In the genomic region with DNA sequence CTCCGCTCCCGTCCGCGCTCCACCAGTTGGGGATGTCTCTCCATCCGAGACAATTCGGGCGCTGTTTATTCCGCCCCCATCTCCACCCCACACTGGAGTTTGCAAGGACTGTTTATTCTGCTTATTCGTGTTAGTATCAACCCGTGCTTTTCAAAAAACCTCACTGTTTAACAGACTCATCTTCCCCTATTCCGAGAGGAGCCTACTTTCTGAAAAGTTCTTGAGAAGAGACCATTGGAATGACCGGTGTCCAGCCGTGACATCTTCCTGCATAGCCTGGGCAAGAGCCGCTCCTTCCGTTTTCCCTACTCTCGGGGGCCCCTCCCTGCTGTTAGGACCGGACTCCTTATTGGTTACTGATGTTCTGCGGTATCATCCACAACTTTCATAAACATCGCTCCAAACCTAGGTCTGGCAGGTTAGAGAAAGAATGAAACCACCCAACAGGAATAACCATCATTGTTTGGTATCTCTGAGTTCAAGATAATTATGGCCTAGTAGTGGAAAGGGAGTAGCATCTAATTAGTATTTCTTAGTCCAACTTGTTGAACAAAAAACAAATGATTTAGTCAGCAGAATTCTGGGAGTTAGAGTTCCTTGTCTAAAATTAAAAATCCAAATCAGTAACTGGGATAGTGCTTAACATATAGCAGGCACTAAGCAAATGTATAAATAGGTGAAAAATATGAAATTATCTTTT, we compare ENCODE assay signal across 8 cellular contexts. TPM values are rescaled to one million over a fixed set of nuclear protein-coding genes. Genes with fewer than 3 reads are reported as not detected.
DNase-seq lines count a peak whose midpoint lies in the region; ATAC-seq, FAIRE-seq and TF ChIP-seq lines count a peak whose summit lies in the region.

No MANE protein-coding gene starts in this region.

- peak overlapping the region; percentile 95 for H3K9ac ChIP-seq in neuronal stem cell (ENCODE audit: low read depth, low read length, poor library complexity)

- H4K8ac ChIP-seq in neuronal stem cell (ENCODE audit: low read depth, low read length): no peak overlapping the region

- H3K4me3 Mint-ChIP-seq in activated naive CD8-positive, alpha-beta T cell treated with anti-CD3 and anti-CD28 coated beads, Interleukin-2, amount 10 ng/mL, durations not matched to agents 7 days and 5 days: peak overlapping the region; percentile 93

- peak in 2 of 4 donors; percentile 39 to 47 for TF ChIP-seq POLR2A in upper lobe of left lung (IDR thresholded peaks at IDR 0.05)

- H3K4me2 ChIP-seq in neuronal stem cell (ENCODE audit: insufficient read depth, low read length, poor library complexity, severe bottlenecking): peak overlapping the region; percentile 53

- ATAC-seq in GM21515 (IDR thresholded peaks at IDR 0.05; ENCODE audit: unreplicated experiment): peak; percentile 17
- no peak for ATAC-seq in activated naive CD8-positive, alpha-beta T cell treated with anti-CD3 and anti-CD28 coated beads, Interleukin-2, amount 10 ng/mL, durations not matched to agents 7 days and 5 days (ENCODE audit: low read depth)
- peak; percentile 86 to 93 for ATAC-seq in upper lobe of left lung (ENCODE audit: low FRiP score in 2 of 2)

- peaks cover 7% of the 10 kb centered on the region for H3K27me3 Mint-ChIP-seq in activated naive CD8-positive, alpha-beta T cell treated with anti-CD3 and anti-CD28 coated beads, Interleukin-2, amount 10 ng/mL, durations not matched to agents 7 days and 5 days

- H3K9me3 ChIP-seq in neuronal stem cell (replicated peaks in 1 of 2; ENCODE audit: control insufficient read depth in 2 of 2, insufficient read depth in 1 of 2, low read depth in 1 of 2, low read length in 2 of 2) (no peaks in the 10 kb centered on the region), upper lobe of left lung (no peaks in the 10 kb centered on the region)

- no peak overlapping the region for H2BK12ac ChIP-seq in neuronal stem cell (ENCODE audit: low read length)

- H3K27ac ChIP-seq in neuronal stem cell (replicated peaks; ENCODE audit: low read length) (peak overlapping the region; percentile 93), upper lobe of left lung (peak overlapping the region; percentile 98 to 100 (median 100))

- H3K18ac ChIP-seq in neuronal stem cell (ENCODE audit: low read length): peak overlapping the region; percentile 99

- H3K4me1 ChIP-seq in neuronal stem cell (ENCODE audit: control insufficient read depth in 2 of 2, insufficient read depth in 1 of 2, low read depth in 1 of 2, low read length in 2 of 2) (peaks cover 0 to 1% of the 10 kb centered on the region in 2 donors), upper lobe of left lung (peaks cover 15 to 26% (median 20%) of the 10 kb centered on the region in 4 donors)

- peak overlapping the region; percentile 54 for H2AK5ac ChIP-seq in neuronal stem cell (ENCODE audit: low read depth, low read length)

- peaks cover 5% of the 10 kb centered on the region for H3K36me3 Mint-ChIP-seq in activated naive CD8-positive, alpha-beta T cell treated with anti-CD3 and anti-CD28 coated beads, Interleukin-2, amount 10 ng/mL, durations not matched to agents 7 days and 5 days

- H3K27ac Mint-ChIP-seq in activated naive CD8-positive, alpha-beta T cell treated with anti-CD3 and anti-CD28 coated beads, Interleukin-2, amount 10 ng/mL, durations not matched to agents 7 days and 5 days: peak overlapping the region; percentile 94

- FAIRE-seq in RCC 7860 (lab: Jason Lieb, UNC): peak; percentile 77

- peak overlapping the region; percentile 83 for H3K23ac ChIP-seq in neuronal stem cell (ENCODE audit: low read depth, low read length, poor library complexity)

- H2BK5ac ChIP-seq in neuronal stem cell (ENCODE audit: low read length): peak overlapping the region; percentile 98

- peaks cover 0 to 8% (median 0%) of the 10 kb centered on the region in 3 experiments for H3K27me3 ChIP-seq in neuronal stem cell (ENCODE audit: control insufficient read depth in 3 of 3, insufficient read depth in 3 of 3, low read depth in 1 of 3, low read length in 3 of 3)
- H3K27me3 ChIP-seq in upper lobe of left lung: no peaks in the 10 kb centered on the region

- H3K36me3 ChIP-seq in neuronal stem cell (replicated peaks in 1 of 2; ENCODE audit: control insufficient read depth in 2 of 2, insufficient read depth in 2 of 2, low read length in 2 of 2) (peaks cover 0 to 26% of the 10 kb centered on the region in 2 donors), upper lobe of left lung (peaks cover 0 to 1% (median 0%) of the 10 kb centered on the region in 4 donors)

- peak; percentile 87 for DNase-seq in DMS 273 (lab: John Stamatoyannopoulos, UW; ENCODE audit: unreplicated experiment)
- peak; percentile 37 for DNase-seq in Jurkat, Clone E6-1 (ENCODE audit: low read depth, low spot score)
- DNase-seq in RCC 7860 (ENCODE audit: low spot score): peak; percentile 74
- peak; percentile 40 for DNase-seq in activated naive CD8-positive, alpha-beta T cell treated with anti-CD3 and anti-CD28 coated beads, Interleukin-2, amount 10 ng/mL, durations not matched to agents 7 days and 5 days
- DNase-seq in glomerular endothelial cell (ENCODE audit: extremely low read depth, low read depth, low spot score): peak; percentile 55
- DNase-seq in neuronal stem cell (ENCODE audit: low spot score): peak; percentile 51
- DNase-seq in upper lobe of left lung: peak in 1 of 2 donors; percentile 92

- no peak overlapping the region for H4K91ac ChIP-seq in neuronal stem cell (ENCODE audit: low read depth, low read length, poor library complexity)

- POLR2A ChIA-PET in activated naive CD8-positive, alpha-beta T cell treated with anti-CD3 and anti-CD28 coated beads, Interleukin-2, amount 10 ng/mL, durations not matched to agents 7 days and 5 days (lab: Charles Lee): interaction anchor here (1.0 kb wide), 1 partner anchor 55 kb away, joined by 7 read pairs; the partner anchor contains the start of gene PRPF38B

- no CpG with 5 or more reads among the region's 19 CpGs for WGBS in neuronal stem cell (ENCODE audit: extremely low coverage in 2 of 2, insufficient read length in 2 of 2, insufficient replicate concordance in 1 of 2), 2 donors
- 0 to 1% methylated on average over 19 of the region's 19 CpGs for WGBS in upper lobe of left lung, 2 donors

- H3K4me3 ChIP-seq in Jurkat, Clone E6-1 (ENCODE audit: low read length): peak overlapping the region; percentile 85
- H3K4me3 ChIP-seq in neuronal stem cell (ENCODE audit: low read length in 2 of 2) (peak overlapping the region; percentile 85), upper lobe of left lung (peak overlapping the region; percentile 72 to 92 (median 84))

- peaks cover 18% of the 10 kb centered on the region for H3K4me1 Mint-ChIP-seq in activated naive CD8-positive, alpha-beta T cell treated with anti-CD3 and anti-CD28 coated beads, Interleukin-2, amount 10 ng/mL, durations not matched to agents 7 days and 5 days

- H3K79me1 ChIP-seq in neuronal stem cell (ENCODE audit: low read depth, low read length): peaks cover 2% of the 10 kb centered on the region

- H3K9me3 Mint-ChIP-seq in activated naive CD8-positive, alpha-beta T cell treated with anti-CD3 and anti-CD28 coated beads, Interleukin-2, amount 10 ng/mL, durations not matched to agents 7 days and 5 days: no peaks in the 10 kb centered on the region

- H2AFZ ChIP-seq in neuronal stem cell (ENCODE audit: low read length): peak overlapping the region; percentile 92

- TF ChIP-seq EP300 in upper lobe of left lung (IDR thresholded peaks at IDR 0.05): no peak

- no peak for TF ChIP-seq CTCF in upper lobe of left lung (IDR thresholded peaks at IDR 0.05)

- peak overlapping the region; percentile 56 for H3K14ac ChIP-seq in neuronal stem cell (ENCODE audit: low read length)

- H3K4ac ChIP-seq in neuronal stem cell (ENCODE audit: low read length): no peak overlapping the region

- H2BK120ac ChIP-seq in neuronal stem cell (ENCODE audit: low read depth, low read length): peak overlapping the region; percentile 66

- H2BK15ac ChIP-seq in neuronal stem cell (ENCODE audit: low read length): no peak overlapping the region

RNA-seq across cellular contexts. Expression of gene STXBP3, which starts 0.8 kb away (rescaled TPM):
- polyA plus RNA-seq in Jurkat, Clone E6-1 (2012; ENCODE audit: insufficient read depth, insufficient read length): 25.9 TPM
- total RNA-seq in activated naive CD8-positive, alpha-beta T cell treated with anti-CD3 and anti-CD28 coated beads, Interleukin-2, amount 10 ng/mL, durations not matched to agents 7 days and 5 days: 10 to 100 TPM; 58.1 to 58.3 TPM
- total RNA-seq in glomerular endothelial cell (33.7 and 44.6 TPM in 2 replicates), upper lobe of left lung (10 to 100 TPM; 41.8 to 84.1 (median 55.8) TPM)
- polyA plus RNA-seq in neuronal stem cell (2013, experiment 1 of 2): 24.5 TPM
- 25.2 TPM for polyA plus RNA-seq in neuronal stem cell (2013, experiment 2 of 2)

RNA-seq across cellular contexts. Expression of gene FNDC7, which starts 34.6 kb away (rescaled TPM):
- polyA plus RNA-seq in Jurkat, Clone E6-1 (2012; ENCODE audit: insufficient read depth, insufficient read length): not detected
- total RNA-seq in activated naive CD8-positive, alpha-beta T cell treated with anti-CD3 and anti-CD28 coated beads, Interleukin-2, amount 10 ng/mL, durations not matched to agents 7 days and 5 days: not detected
- total RNA-seq in glomerular endothelial cell (not detected in 2 replicates), upper lobe of left lung (1 to 10 TPM in 1 of 6 donors, not detected in 5; 2.1 TPM)
- polyA plus RNA-seq in neuronal stem cell (2013, experiment 1 of 2): 0.04 TPM
- polyA plus RNA-seq in neuronal stem cell (2013, experiment 2 of 2): 0.03 TPM

RNA-seq across cellular contexts. Expression of gene PRPF38B, which starts 55.2 kb away (rescaled TPM):
- 61.5 TPM for polyA plus RNA-seq in Jurkat, Clone E6-1 (2012; ENCODE audit: insufficient read depth, insufficient read length)
- total RNA-seq in activated naive CD8-positive, alpha-beta T cell treated with anti-CD3 and anti-CD28 coated beads, Interleukin-2, amount 10 ng/mL, durations not matched to agents 7 days and 5 days: 10 to 100 TPM; 85.9 to 91.2 TPM
- total RNA-seq in glomerular endothelial cell (9.3 and 23.1 TPM in 2 replicates), upper lobe of left lung (10 to 100 TPM; 28.9 to 81.7 (median 35.5) TPM)
- 47.2 TPM for polyA plus RNA-seq in neuronal stem cell (2013, experiment 1 of 2)
- polyA plus RNA-seq in neuronal stem cell (2013, experiment 2 of 2): 47.9 TPM
